ENCODE assay signal across 8 cellular contexts in genomic region chr13:97259787-97260641, GRCh38. TPM values are rescaled to one million over a fixed set of nuclear protein-coding genes. Genes with fewer than 3 reads are reported as not detected.
DNase-seq lines count a peak whose midpoint lies in the region; ATAC-seq, FAIRE-seq and TF ChIP-seq lines count a peak whose summit lies in the region.

No MANE protein-coding gene starts in this region.

- CTCF ChIA-PET in CD4-positive, alpha-beta T cell (lab: Charles Lee), result interaction anchor here (1.1 kb wide), 1 partner anchor 38 kb away, joined by 3 read pairs; the partner anchor contains the start of gene MBNL2

- intact Hi-C loops in CD4-positive, alpha-beta T cell (cut with DNase I, micrococcal nuclease), result no loop called here

- TF ChIP-seq CTCF in CD4-positive, alpha-beta T cell (IDR thresholded peaks at IDR 0.05), result no peak
- no peak for TF ChIP-seq CTCF in epithelial cell of esophagus (IDR thresholded peaks at IDR 0.05; ENCODE audit: insufficient read depth, low read depth, low read length, missing control alignments)

- ATAC-seq in CD4-positive, alpha-beta T cell (ENCODE audit: poor library complexity), result no peak
- ATAC-seq in naive thymus-derived CD8-positive, alpha-beta T cell, result no peak
- ATAC-seq in HG02973 (IDR thresholded peaks at IDR 0.05; ENCODE audit: unreplicated experiment), result no peak

- POLR2A ChIA-PET in CD4-positive, alpha-beta T cell (lab: Charles Lee), result no interaction called here
- POLR2A ChIA-PET in naive thymus-derived CD8-positive, alpha-beta T cell (lab: Charles Lee), result no interaction called here

- H3K27ac ChIP-seq in CD4-positive, alpha-beta T cell (ENCODE audit: low read depth, low read length), result no peak overlapping the region

- no peaks in the 10 kb centered on the region for H3K36me3 ChIP-seq in H7 (replicated peaks; ENCODE audit: control insufficient read depth, insufficient read depth, low read length)

- H3K9me3 ChIP-seq in CD4-positive, alpha-beta T cell (ENCODE audit: control insufficient read depth, low read length), result no peaks in the 10 kb centered on the region

- H3K36me3 Mint-ChIP-seq in CD4-positive, alpha-beta T cell (ENCODE audit: low read depth), result peaks cover 43% of the 10 kb centered on the region
- peaks cover 8 to 34% (median 29%) of the 10 kb centered on the region in 3 donors for H3K36me3 Mint-ChIP-seq in naive thymus-derived CD8-positive, alpha-beta T cell

- no peak overlapping the region for H3K4me3 ChIP-seq in epithelial cell of esophagus (ENCODE audit: low read length)
- H3K4me3 ChIP-seq in H7 (ENCODE audit: insufficient read depth, low read depth, low read length), result no peak overlapping the region

- H3K4me1 Mint-ChIP-seq in CD4-positive, alpha-beta T cell (ENCODE audit: low read depth), result peaks cover 85% of the 10 kb centered on the region
- peaks cover 40 to 70% (median 69%) of the 10 kb centered on the region in 4 donors for H3K4me1 Mint-ChIP-seq in naive thymus-derived CD8-positive, alpha-beta T cell

- H3K27me3 ChIP-seq in CD4-positive, alpha-beta T cell (ENCODE audit: control insufficient read depth, insufficient read depth, low read length), result no peaks in the 10 kb centered on the region
- no peaks in the 10 kb centered on the region for H3K27me3 ChIP-seq in H7 (ENCODE audit: control insufficient read depth, insufficient read depth, low read length)

- no peak for DNase-seq in CD4-positive, alpha-beta T cell
- peak; percentile 88 for DNase-seq in RCC 7860 (ENCODE audit: low spot score)
- peak; percentile 40 for DNase-seq in epithelial cell of esophagus (ENCODE audit: low read depth)
- DNase-seq in naive thymus-derived CD8-positive, alpha-beta T cell, result no peak
- DNase-seq in NCI-H510A treated with DMSO at 0.1 percent for 48 hours (lab: John Stamatoyannopoulos, UW), result no peak
- DNase-seq in NCI-H748 (lab: John Stamatoyannopoulos, UW; ENCODE audit: unreplicated experiment), result no peak
- no peak for DNase-seq in H7

- H3K27me3 Mint-ChIP-seq in CD4-positive, alpha-beta T cell, result no peaks in the 10 kb centered on the region
- no peaks in the 10 kb centered on the region for H3K27me3 Mint-ChIP-seq in naive thymus-derived CD8-positive, alpha-beta T cell

- H3K9me3 Mint-ChIP-seq in CD4-positive, alpha-beta T cell, result no peaks in the 10 kb centered on the region
- peaks cover 0 to 1% (median 0%) of the 10 kb centered on the region in 9 donors for H3K9me3 Mint-ChIP-seq in naive thymus-derived CD8-positive, alpha-beta T cell

- H3K4me3 Mint-ChIP-seq in CD4-positive, alpha-beta T cell, result no peak overlapping the region
- peak overlapping the region in 1 of 10 donors; percentile 9 for H3K4me3 Mint-ChIP-seq in naive thymus-derived CD8-positive, alpha-beta T cell

- FAIRE-seq in RCC 7860 (lab: Jason Lieb, UNC), result peak; percentile 69

- H3K27ac Mint-ChIP-seq in CD4-positive, alpha-beta T cell, result peak overlapping the region; percentile 31
- peak overlapping the region in 6 of 10 donors; percentile 23 to 83 (median 70) for H3K27ac Mint-ChIP-seq in naive thymus-derived CD8-positive, alpha-beta T cell

RNA-seq across cellular contexts. Expression of gene MBNL2, which starts 37.9 kb away (rescaled TPM):
- 10 to 100 TPM; 35.9 to 36.0 TPM for total RNA-seq in CD4-positive, alpha-beta T cell
- 10 to 100 TPM; 31.8 to 35.4 TPM for total RNA-seq in naive thymus-derived CD8-positive, alpha-beta T cell
- polyA plus RNA-seq in naive thymus-derived CD8-positive, alpha-beta T cell, result 10 to 100 TPM; 12.2 to 14.5 (median 14.5) TPM
- total RNA-seq in H7 (2014; rRNA removed; shearing (Covaris generic)), result 0.37 and 1.0 TPM in 2 replicates

Comparison
In these comparisons a context has a peak if more than half of its experiments do, and no peak if none do; other contexts are left out.
1. DNase-seq: peak in RCC 7860 (single experiment) and epithelial cell of esophagus (single experiment); none in CD4-positive, alpha-beta T cell (0 of 10), naive thymus-derived CD8-positive, alpha-beta T cell (0 of 10), NCI-H510A treated with DMSO at 0.1 percent for 48 hours (single experiment), NCI-H748 (single experiment) and H7 (single experiment).
2. RNA of gene MBNL2, which starts 37.9 kb away (total RNA-seq): 35.9 to 36.0 TPM in CD4-positive, alpha-beta T cell and 31.8 to 35.4 TPM in naive thymus-derived CD8-positive, alpha-beta T cell; 0.37 to 1.0 TPM in H7; every median in the first group is over 10 times any median in the second.